12 cellular contexts compared by ENCODE assay signal in the genomic region with DNA sequence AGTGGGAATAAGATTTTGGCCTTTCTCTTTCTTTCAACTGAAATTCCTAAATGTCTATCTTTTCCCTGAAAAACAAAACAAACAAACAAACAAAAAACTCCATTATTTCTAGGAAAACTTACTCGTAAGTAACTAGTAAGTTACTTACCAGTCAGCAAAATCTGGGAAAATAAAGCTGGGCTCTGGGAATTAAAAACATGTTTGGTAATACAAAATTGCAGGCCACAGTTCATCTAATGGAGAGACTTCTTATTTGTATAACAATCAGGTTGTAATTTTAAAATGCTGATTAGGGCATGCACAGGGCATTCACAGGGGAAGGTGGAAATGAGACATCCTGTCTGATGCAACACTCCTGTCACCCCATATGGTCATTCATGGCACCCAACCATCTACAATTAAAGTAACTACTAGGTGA. TPM values are rescaled to one million over a fixed set of nuclear protein-coding genes. Genes with fewer than 3 reads are reported as not detected.
A peak's percentile ranks its signal among the peaks of the same experiment; 100 is the strongest.
DNase-seq lines count a peak whose midpoint lies in the region; ATAC-seq and TF ChIP-seq lines count a peak whose summit lies in the region.
"Had no signal": no experiment of that assay in that cellular context is flagged by ENCODE, and none has a peak within 500 bp of the region (broad histone marks: within the 10 kb centered on the region; RNA-seq: fewer than 3 reads in every experiment).

No MANE protein-coding gene starts in this region.

- peaks cover under 1% of the 10 kb centered on the region for H3K36me3 Mint-ChIP-seq in activated naive CD4-positive, alpha-beta T cell treated with anti-CD3 and anti-CD28 coated beads, Interleukin-2, amount 10 ng/mL, durations not matched to agents 7 days and 5 days
- no peaks in the 10 kb centered on the region for H3K36me3 Mint-ChIP-seq in activated naive CD8-positive, alpha-beta T cell

- no peaks in the 10 kb centered on the region for H3K27me3 ChIP-seq in gastrocnemius medialis
- H3K27me3 ChIP-seq: vagina had no signal

- H3K9me3 ChIP-seq in gastrocnemius medialis: no peaks in the 10 kb centered on the region
- H3K9me3 ChIP-seq: prostate gland, vagina had no signal

- no peaks in the 10 kb centered on the region for H3K36me3 ChIP-seq in gastrocnemius medialis
- H3K36me3 ChIP-seq: prostate gland, vagina had no signal

- no peak for TF ChIP-seq POLR2A in gastrocnemius medialis (IDR thresholded peaks at IDR 0.05)

- H3K4me1 Mint-ChIP-seq in activated naive CD4-positive, alpha-beta T cell treated with anti-CD3 and anti-CD28 coated beads, Interleukin-2, amount 10 ng/mL, durations not matched to agents 7 days and 5 days: peaks cover 74% of the 10 kb centered on the region
- peaks cover 48% of the 10 kb centered on the region for H3K4me1 Mint-ChIP-seq in activated naive CD8-positive, alpha-beta T cell (ENCODE audit: low read depth)

- H3K4me3 Mint-ChIP-seq in activated naive CD4-positive, alpha-beta T cell treated with anti-CD3 and anti-CD28 coated beads, Interleukin-2, amount 10 ng/mL, durations not matched to agents 7 days and 5 days: peak overlapping the region; percentile 65
- no peak overlapping the region for H3K4me3 Mint-ChIP-seq in activated naive CD8-positive, alpha-beta T cell

- in situ Hi-C loops in gastrocnemius medialis (cut with MboI; ENCODE audit: low sequenced_read_pairs in 4 of 4): loop anchor here (10.0 kb wide), 2 partner anchors 196 to 286 kb away; no protein-coding TSS in a partner anchor

- intact Hi-C loops in gastrocnemius medialis (cut with DNase I; ENCODE audit: low total_unique reads): loop anchor here (5.0 to 10.0 kb wide), 2 partner anchors 256 to 499 kb away; no protein-coding TSS in a partner anchor

- no peak for TF ChIP-seq CTCF in gastrocnemius medialis (IDR thresholded peaks at IDR 0.05 in 4 of 5, conservative IDR thresholded peaks at IDR 0.05 in 1 of 5)

- H3K27ac ChIP-seq in gastrocnemius medialis: peak overlapping the region; percentile 91 to 95 (median 92)
- H3K27ac ChIP-seq: prostate gland, SK-N-MC, vagina had no signal

- ATAC-seq in gastrocnemius medialis: no peak

- H3K27me3 Mint-ChIP-seq in activated naive CD4-positive, alpha-beta T cell treated with anti-CD3 and anti-CD28 coated beads, Interleukin-2, amount 10 ng/mL, durations not matched to agents 7 days and 5 days: peaks cover 4% of the 10 kb centered on the region
- H3K27me3 Mint-ChIP-seq in activated naive CD8-positive, alpha-beta T cell: no peaks in the 10 kb centered on the region

- H3K9me3 Mint-ChIP-seq in activated naive CD4-positive, alpha-beta T cell treated with anti-CD3 and anti-CD28 coated beads, Interleukin-2, amount 10 ng/mL, durations not matched to agents 7 days and 5 days: no peaks in the 10 kb centered on the region
- no peaks in the 10 kb centered on the region for H3K9me3 Mint-ChIP-seq in activated naive CD8-positive, alpha-beta T cell (ENCODE audit: low read depth)

- no peak for DNase-seq in activated naive CD4-positive, alpha-beta T cell treated with anti-CD3 and anti-CD28 coated beads, Interleukin-2, amount 10 ng/mL, durations not matched to agents 7 days and 5 days
- no peak for DNase-seq in activated naive CD4-positive, alpha-beta T cell treated with Interleukin-2 at 50 U/mL for 16 hours
- peak in 2 of 3 experiments; percentile 44 to 78 for DNase-seq in NCI-H1417 (lab: John Stamatoyannopoulos, UW)
- no peak for DNase-seq in gastrocnemius medialis
- no peak for DNase-seq in GOT3 (lab: John Stamatoyannopoulos, UW)
- DNase-seq in cerebellum (ENCODE audit: low spot score): no peak
- DNase-seq in stimulated activated CD4-positive, alpha-beta T cell treated with anti-CD3 and anti-CD28 coated beads, Interleukin-4, amount 100 ng/mL, for 24 hours: no peak
- DNase-seq: NCI-H2171 had no signal

- peaks cover 41 to 50% of the 10 kb centered on the region in 2 donors for H3K4me1 ChIP-seq in gastrocnemius medialis
- H3K4me1 ChIP-seq: prostate gland had no signal

- CTCF ChIA-PET in activated naive CD4-positive, alpha-beta T cell treated with anti-CD3 and anti-CD28 coated beads, Interleukin-2, amount 10 ng/mL, durations not matched to agents 7 days and 5 days (lab: Charles Lee): interaction anchor here (0.9 to 14.2 kb wide), 11 partner anchors 22 to 498 kb away, joined by 3 to 192 read pairs (median 4); no protein-coding TSS in a partner anchor

- no peak overlapping the region for H3K4me3 ChIP-seq in gastrocnemius medialis
- H3K4me3 ChIP-seq: prostate gland, SK-N-MC, vagina had no signal

- H3K27ac Mint-ChIP-seq in activated naive CD4-positive, alpha-beta T cell treated with anti-CD3 and anti-CD28 coated beads, Interleukin-2, amount 10 ng/mL, durations not matched to agents 7 days and 5 days: peak overlapping the region; percentile 96
- peak overlapping the region; percentile 74 for H3K27ac Mint-ChIP-seq in activated naive CD8-positive, alpha-beta T cell

RNA-seq across cellular contexts. Expression of a gene that starts 3.8 kb away (rescaled TPM):
- total RNA-seq in gastrocnemius medialis (100 to 1,000 TPM in 2 of 4 donors, 10 to 100 TPM in 2; 79.1 to 182 (median 92.0) TPM), cerebellum (18.8 TPM)

RNA-seq across cellular contexts. Expression of a gene that starts 51.1 kb away (rescaled TPM):
- total RNA-seq in gastrocnemius medialis (100 to 1,000 TPM; 271 to 656 (median 557) TPM), cerebellum (244 TPM)

Comparison
In these comparisons a context has a peak if more than half of its experiments do, and no peak if none do; other contexts are left out.
1. DNase-seq: peak in NCI-H1417 (2 of 3); none in activated naive CD4-positive, alpha-beta T cell treated with anti-CD3 and anti-CD28 coated beads, Interleukin-2, amount 10 ng/mL, durations not matched to agents 7 days and 5 days (single experiment), activated naive CD4-positive, alpha-beta T cell treated with Interleukin-2 at 50 U/mL for 16 hours (single experiment), gastrocnemius medialis (0 of 2), GOT3 (single experiment), cerebellum (single experiment) and stimulated activated CD4-positive, alpha-beta T cell treated with anti-CD3 and anti-CD28 coated beads, Interleukin-4, amount 100 ng/mL, for 24 hours (single experiment).